In genomic region chr3:31981206-31982181, GRCh38 we compare ENCODE assay signal across 8 cellular contexts. TPM values are rescaled to one million over a fixed set of nuclear protein-coding genes. Genes with fewer than 3 reads are reported as not detected.
DNase-seq lines count a peak whose midpoint lies in the region; ATAC-seq, FAIRE-seq and TF ChIP-seq lines count a peak whose summit lies in the region.

Gene OSBPL10, minus strand, starts transcription at chr3:31981262. Its CDS starts 83 bp downstream, at chr3:31981179.
Gene ZNF860, plus strand, starts transcription at chr3:31981750. Its CDS starts 7,330 bp downstream, at chr3:31989080.

- peak within 1 kb of the TSS; percentile 97 for H2AFZ ChIP-seq in endothelial cell of umbilical vein (ENCODE audit: low read depth, low read length)

- peaks cover 3% of the 10 kb centered on the region for H4K20me1 ChIP-seq in endothelial cell of umbilical vein (replicated peaks; ENCODE audit: control insufficient read depth, extremely low read depth, insufficient read depth, low read length)

- H3K4me1 Mint-ChIP-seq in CD4-positive, CD25-positive, alpha-beta regulatory T cell, result peaks cover 4 to 21% (median 10%) of the 10 kb centered on the region in 4 donors
- H3K4me1 Mint-ChIP-seq in activated CD4-positive, alpha-beta memory T cell treated with anti-CD3 and anti-CD28 coated beads for 36 hours (ENCODE audit: low read depth), result peaks cover 28% of the 10 kb centered on the region
- peaks cover 56% of the 10 kb centered on the region for H3K4me1 Mint-ChIP-seq in memory B cell
- peaks cover 28% of the 10 kb centered on the region for H3K4me1 Mint-ChIP-seq in stimulated activated naive CD8-positive, alpha-beta T cell treated with anti-CD3 and anti-CD28 coated beads, Interleukin-15, Interleukin-2, amounts not matched to agents 100 ng/mL and 50 ng/mL, for 24 hours (ENCODE audit: low read depth)

- H3K27me3 ChIP-seq in CD4-positive, CD25-positive, alpha-beta regulatory T cell (ENCODE audit: control insufficient read depth, insufficient read depth, low read length), result peaks cover 40% of the 10 kb centered on the region
- H3K27me3 ChIP-seq in endothelial cell of umbilical vein (ENCODE audit: control insufficient read depth in 2 of 2, insufficient read depth in 2 of 2, low read length in 2 of 2), result no peaks in the 10 kb centered on the region

- H3K4me2 ChIP-seq in endothelial cell of umbilical vein (ENCODE audit: insufficient read depth, low read length), result peak within 1 kb of the TSS; percentile 46

- peaks cover 22% of the 10 kb centered on the region for H3K4me1 ChIP-seq in CD4-positive, CD25-positive, alpha-beta regulatory T cell (ENCODE audit: control insufficient read depth, insufficient read depth, low read length, poor library complexity, severe bottlenecking)
- peaks cover 17% of the 10 kb centered on the region for H3K4me1 ChIP-seq in endothelial cell of umbilical vein (ENCODE audit: control insufficient read depth, extremely low read depth, insufficient read depth, low read length)

- no peaks in the 10 kb centered on the region for H3K9me1 ChIP-seq in endothelial cell of umbilical vein (replicated peaks; ENCODE audit: control insufficient read depth, extremely low read depth, insufficient read depth, low read length)

- POLR2A ChIA-PET in activated CD4-positive, alpha-beta memory T cell treated with anti-CD3 and anti-CD28 coated beads for 36 hours (lab: Charles Lee), result no interaction called here
- POLR2A ChIA-PET in endothelial cell of umbilical vein (lab: Charles Lee), result no interaction called here

- BruUV-seq in endothelial cell of umbilical vein (replicated peaks; lab: Mats Ljungman, UMichigan), result TSS peak; percentile 51

- intact Hi-C loops in activated CD4-positive, alpha-beta memory T cell treated with anti-CD3 and anti-CD28 coated beads for 36 hours (cut with micrococcal nuclease), result no loop called here
- intact Hi-C loops in endothelial cell of umbilical vein (cut with micrococcal nuclease), result loop anchor here (1.0 to 2.0 kb wide), 6 partner anchors 13 to 213 kb away; partner anchors contain the start of gene GPD1L

- peak within 1 kb of the TSS; percentile 74 for H3K9ac ChIP-seq in endothelial cell of umbilical vein (replicated peaks; ENCODE audit: extremely low read depth, insufficient read depth, low read length)

- H3K27ac Mint-ChIP-seq in CD4-positive, CD25-positive, alpha-beta regulatory T cell, result peak within 1 kb of the TSS in 1 of 3 donors; percentile 49
- no peak within 1 kb of the TSS for H3K27ac Mint-ChIP-seq in activated CD4-positive, alpha-beta memory T cell treated with anti-CD3 and anti-CD28 coated beads for 36 hours
- H3K27ac Mint-ChIP-seq in memory B cell, result peak within 1 kb of the TSS; percentile 88
- no peak within 1 kb of the TSS for H3K27ac Mint-ChIP-seq in stimulated activated naive CD8-positive, alpha-beta T cell treated with anti-CD3 and anti-CD28 coated beads, Interleukin-15, Interleukin-2, amounts not matched to agents 100 ng/mL and 50 ng/mL, for 24 hours

- TF ChIP-seq POLR2A in endothelial cell of umbilical vein (IDR thresholded peaks at IDR 0.05; ENCODE audit: low read depth, low read length), result peak; percentile 12

- no peak within 1 kb of the TSS for H3K27ac ChIP-seq in CD4-positive, CD25-positive, alpha-beta regulatory T cell (ENCODE audit: insufficient read depth, low read length, poor library complexity, severe bottlenecking)
- peak within 1 kb of the TSS; percentile 71 for H3K27ac ChIP-seq in endothelial cell of umbilical vein (ENCODE audit: insufficient read depth, low read depth, low read length)

- ATAC-seq in CD4-positive, CD25-positive, alpha-beta regulatory T cell (ENCODE audit: low read depth in 2 of 2), result peak; percentile 37 to 38
- ATAC-seq in GM21529 (IDR thresholded peaks at IDR 0.05; ENCODE audit: unreplicated experiment) (peak; percentile 29), memory B cell (ENCODE audit: low read depth) (peak; percentile 59)

- H3K9me3 ChIP-seq in CD4-positive, CD25-positive, alpha-beta regulatory T cell (ENCODE audit: control insufficient read depth in 2 of 2, low read length in 2 of 2), result no peaks in the 10 kb centered on the region
- no peaks in the 10 kb centered on the region for H3K9me3 ChIP-seq in endothelial cell of umbilical vein (replicated peaks; ENCODE audit: control insufficient read depth, insufficient read depth, low read length)

- peak within 1 kb of the TSS; percentile 64 to 89 (median 82) for H3K4me3 Mint-ChIP-seq in CD4-positive, CD25-positive, alpha-beta regulatory T cell
- H3K4me3 Mint-ChIP-seq in activated CD4-positive, alpha-beta memory T cell treated with anti-CD3 and anti-CD28 coated beads for 36 hours, result peak within 1 kb of the TSS; percentile 76
- H3K4me3 Mint-ChIP-seq in memory B cell, result peak within 1 kb of the TSS; percentile 100
- peak within 1 kb of the TSS; percentile 82 for H3K4me3 Mint-ChIP-seq in stimulated activated naive CD8-positive, alpha-beta T cell treated with anti-CD3 and anti-CD28 coated beads, Interleukin-15, Interleukin-2, amounts not matched to agents 100 ng/mL and 50 ng/mL, for 24 hours

- peaks cover 19% of the 10 kb centered on the region for H3K79me2 ChIP-seq in endothelial cell of umbilical vein (ENCODE audit: control insufficient read depth, insufficient read depth, low read length)

- dilution Hi-C loops in endothelial cell of umbilical vein (cut with MboI; ENCODE audit: extremely low pct_ligation_motif_present, low sequenced_read_pairs), result no loop called here

- no peaks in the 10 kb centered on the region for H3K36me3 Mint-ChIP-seq in CD4-positive, CD25-positive, alpha-beta regulatory T cell
- H3K36me3 Mint-ChIP-seq in activated CD4-positive, alpha-beta memory T cell treated with anti-CD3 and anti-CD28 coated beads for 36 hours, result no peaks in the 10 kb centered on the region
- H3K36me3 Mint-ChIP-seq in memory B cell, result peaks cover 53% of the 10 kb centered on the region
- H3K36me3 Mint-ChIP-seq in stimulated activated naive CD8-positive, alpha-beta T cell treated with anti-CD3 and anti-CD28 coated beads, Interleukin-15, Interleukin-2, amounts not matched to agents 100 ng/mL and 50 ng/mL, for 24 hours (ENCODE audit: low read depth), result no peaks in the 10 kb centered on the region

- CTCF ChIA-PET in activated CD4-positive, alpha-beta memory T cell treated with anti-CD3 and anti-CD28 coated beads for 36 hours (lab: Charles Lee), result no interaction called here
- CTCF ChIA-PET in endothelial cell of umbilical vein (lab: Charles Lee), result interaction anchor here (0.5 to 2.8 kb wide), 5 partner anchors 12 to 163 kb away, joined by 3 to 10 read pairs (median 4); no protein-coding TSS in a partner anchor

- H3K36me3 ChIP-seq in CD4-positive, CD25-positive, alpha-beta regulatory T cell (ENCODE audit: control insufficient read depth, insufficient read depth, low read length), result no peaks in the 10 kb centered on the region
- H3K36me3 ChIP-seq in endothelial cell of umbilical vein (ENCODE audit: control insufficient read depth in 2 of 2, extremely low read depth in 1 of 2, insufficient read depth in 2 of 2, low read length in 2 of 2), result no peaks in the 10 kb centered on the region

- peak in 1 of 3 donors; percentile 55 for DNase-seq in CD4-positive, CD25-positive, alpha-beta regulatory T cell
- DNase-seq in NCI-H2029 (lab: John Stamatoyannopoulos, UW) (peak; percentile 81), endothelial cell of umbilical vein (ENCODE audit: low read depth, low spot score) (peak; percentile 95), memory B cell (ENCODE audit: low spot score in 2 of 2) (peak; percentile 30 to 33)
- DNase-seq in activated CD4-positive, alpha-beta memory T cell treated with anti-CD3 and anti-CD28 coated beads for 36 hours, result peak; percentile 47
- no peak for DNase-seq in NK-92 treated with Interleukin-12 subunit alpha and Interleukin-12 subunit beta, amount 100 ng/mL, for 24 hours (lab: John Stamatoyannopoulos, UW)

- no peak for TF ChIP-seq CTCF in endothelial cell of umbilical vein (IDR thresholded peaks at IDR 0.05; ENCODE audit: extremely low read depth in 1 of 2, insufficient read depth in 1 of 2, low read depth in 1 of 2, low read length in 2 of 2)

- peaks cover 0 to 3% (median 0%) of the 10 kb centered on the region in 7 donors for H3K9me3 Mint-ChIP-seq in CD4-positive, CD25-positive, alpha-beta regulatory T cell
- H3K9me3 Mint-ChIP-seq in activated CD4-positive, alpha-beta memory T cell treated with anti-CD3 and anti-CD28 coated beads for 36 hours, result no peaks in the 10 kb centered on the region
- H3K9me3 Mint-ChIP-seq in memory B cell, result peaks cover 4% of the 10 kb centered on the region
- no peaks in the 10 kb centered on the region for H3K9me3 Mint-ChIP-seq in stimulated activated naive CD8-positive, alpha-beta T cell treated with anti-CD3 and anti-CD28 coated beads, Interleukin-15, Interleukin-2, amounts not matched to agents 100 ng/mL and 50 ng/mL, for 24 hours

- peak; percentile 98 for FAIRE-seq in endothelial cell of umbilical vein (lab: Jason Lieb, UNC)

- no peak within 1 kb of the TSS for H3K4me3 ChIP-seq in CD4-positive, CD25-positive, alpha-beta regulatory T cell (ENCODE audit: low read depth, low read length)
- peak within 1 kb of the TSS; percentile 50 to 94 (median 57) for H3K4me3 ChIP-seq in endothelial cell of umbilical vein (replicated peaks in 1 of 3; ENCODE audit: insufficient read depth in 1 of 3, low read depth in 1 of 3, low read length in 3 of 3)

- H3K27me3 Mint-ChIP-seq in CD4-positive, CD25-positive, alpha-beta regulatory T cell, result peaks cover 33% of the 10 kb centered on the region
- peaks cover 47% of the 10 kb centered on the region for H3K27me3 Mint-ChIP-seq in activated CD4-positive, alpha-beta memory T cell treated with anti-CD3 and anti-CD28 coated beads for 36 hours
- no peaks in the 10 kb centered on the region for H3K27me3 Mint-ChIP-seq in memory B cell
- H3K27me3 Mint-ChIP-seq in stimulated activated naive CD8-positive, alpha-beta T cell treated with anti-CD3 and anti-CD28 coated beads, Interleukin-15, Interleukin-2, amounts not matched to agents 100 ng/mL and 50 ng/mL, for 24 hours, result peaks cover 28% of the 10 kb centered on the region

RNA-seq across cellular contexts. Expression of gene OSBPL10, which starts in this region (rescaled TPM):
- 1.8 TPM for total RNA-seq in CD4-positive, CD25-positive, alpha-beta regulatory T cell
- polyA plus RNA-seq in CD4-positive, CD25-positive, alpha-beta regulatory T cell, result under 1 TPM in 2 of 4 donors, not detected in 2; 0.14 to 0.21 TPM
- total RNA-seq in activated CD4-positive, alpha-beta memory T cell treated with anti-CD3 and anti-CD28 coated beads for 36 hours, result 1 to 10 TPM; 3.4 to 3.5 TPM
- 37.1 and 47.6 TPM in 2 replicates for total RNA-seq in endothelial cell of umbilical vein
- polyA plus RNA-seq in endothelial cell of umbilical vein, result 9.4 and 10.8 TPM in 2 replicates
- polyA plus RNA-seq in endothelial cell of umbilical vein (2011; cell fraction: cytosol; rRNA removed), result 13.4 and 13.7 TPM in 2 replicates
- polyA plus RNA-seq in endothelial cell of umbilical vein (2011; cell fraction: nucleus; rRNA removed), result 21.8 and 26.4 TPM in 2 replicates
- 17.3 and 26.7 TPM in 2 replicates for polyA plus RNA-seq in endothelial cell of umbilical vein (2012)
- 24.2 and 28.3 TPM in 2 replicates for polyA minus RNA-seq in endothelial cell of umbilical vein
- polyA minus RNA-seq in endothelial cell of umbilical vein (2011; cell fraction: cytosol; rRNA and poly(A)+ RNA removed), result 24.9 TPM
- polyA minus RNA-seq in endothelial cell of umbilical vein (2011; cell fraction: nucleus; rRNA and poly(A)+ RNA removed), result 48.7 and 49.5 TPM in 2 replicates

RNA-seq across cellular contexts. Expression of gene ZNF860, which starts in this region (rescaled TPM):
- not detected for total RNA-seq in CD4-positive, CD25-positive, alpha-beta regulatory T cell
- not detected for polyA plus RNA-seq in CD4-positive, CD25-positive, alpha-beta regulatory T cell
- under 1 TPM in 1 of 2 experiments, not detected in 1; 0.19 TPM for total RNA-seq in activated CD4-positive, alpha-beta memory T cell treated with anti-CD3 and anti-CD28 coated beads for 36 hours
- total RNA-seq in endothelial cell of umbilical vein, result 0.73 and 1.0 TPM in 2 replicates
- polyA plus RNA-seq in endothelial cell of umbilical vein, result 0.19 and 0.29 TPM in 2 replicates
- polyA plus RNA-seq in endothelial cell of umbilical vein (2011; cell fraction: cytosol; rRNA removed), result 0.28 and 0.32 TPM in 2 replicates
- 0.50 and 1.4 TPM in 2 replicates for polyA plus RNA-seq in endothelial cell of umbilical vein (2011; cell fraction: nucleus; rRNA removed)
- polyA plus RNA-seq in endothelial cell of umbilical vein (2012), result 0.27 and 0.58 TPM in 2 replicates
- polyA minus RNA-seq in endothelial cell of umbilical vein, result 0.07 and 0.32 TPM in 2 replicates
- polyA minus RNA-seq in endothelial cell of umbilical vein (2011; cell fraction: cytosol; rRNA and poly(A)+ RNA removed), result 3.4 TPM
- 0.38 and 0.72 TPM in 2 replicates for polyA minus RNA-seq in endothelial cell of umbilical vein (2011; cell fraction: nucleus; rRNA and poly(A)+ RNA removed)

Comparison
In these comparisons a context has a peak if more than half of its experiments do, and no peak if none do; other contexts are left out.
1. RNA of gene OSBPL10 (polyA plus RNA-seq): 9.4 to 26.7 TPM in endothelial cell of umbilical vein; 0.14 to 0.21 TPM in CD4-positive, CD25-positive, alpha-beta regulatory T cell; every median in the first group is over 4 times any median in the second.
2. Peak in every context shown above with its lines, with median percentiles within 50 percentile points of each other: ATAC-seq and H3K4me3 Mint-ChIP-seq.